Comparison of ENCODE assay signal across 1 cellular context in genomic region chr7:135527025-135527424, GRCh38.
TF ChIP-seq lines count a peak whose summit lies in the region.

No MANE protein-coding gene starts in this region.

TF ChIP-seq in Ishikawa, 13 proteins besides CTCF, POLR2A, EP300 and RAD21 (continued from another document):
- TF ChIP-seq USF1 (IDR thresholded peaks at IDR 0.05): peak; percentile 54; the same call in 1 of the 2 replicates
